8 cellular contexts compared by ENCODE assay signal in the genomic region with DNA sequence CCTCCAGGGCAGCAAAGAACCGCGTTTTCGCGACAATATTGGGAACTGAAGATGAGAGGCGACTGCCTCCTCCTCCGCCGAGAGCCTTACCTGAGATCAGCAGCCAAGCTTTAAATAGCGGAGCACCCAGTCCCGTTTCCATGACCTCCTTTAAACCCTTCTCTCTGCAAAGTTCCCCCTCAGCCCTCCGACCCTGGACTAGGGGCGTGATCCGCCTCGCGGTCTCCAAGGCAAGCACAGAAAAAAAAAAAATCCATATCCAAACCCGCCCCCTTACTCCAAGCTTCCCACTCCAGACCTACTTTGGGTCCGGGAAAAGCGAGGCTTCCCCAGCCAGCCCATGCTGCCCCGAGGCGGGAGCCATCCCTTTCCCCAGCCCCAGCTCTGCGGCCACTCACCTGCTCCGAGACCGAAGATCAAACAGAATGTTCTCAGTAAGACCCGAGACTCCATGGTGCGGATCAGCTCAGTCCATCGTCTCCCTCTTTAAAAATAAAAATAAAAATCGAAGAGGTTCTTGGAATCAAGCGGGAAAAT. TPM values are rescaled to one million over a fixed set of nuclear protein-coding genes. Genes with fewer than 3 reads are reported as not detected.
DNase-seq lines count a peak whose midpoint lies in the region; ATAC-seq, FAIRE-seq and TF ChIP-seq lines count a peak whose summit lies in the region.

No MANE protein-coding gene starts in this region.

- POLR2A ChIA-PET in AG04450 (lab: Yijun Ruan, JAX), result no interaction called here

- no peak for ATAC-seq in GM21423 (IDR thresholded peaks at IDR 0.05; ENCODE audit: unreplicated experiment)

- no peaks in the 10 kb centered on the region for H3K9me3 Mint-ChIP-seq in type B pancreatic cell

- H3K4me3 ChIP-seq in AG04450 (ENCODE audit: low read depth, low read length), result peak overlapping the region; percentile 37
- H3K4me3 ChIP-seq in mesodermal cell (ENCODE audit: extremely low read depth, insufficient read depth, low read length, poor library complexity, severe bottlenecking), result peak overlapping the region; percentile 42

- 0 to 1% methylated on average over 18 to 20 of the region's 27 CpGs for WGBS in mesodermal cell (ENCODE audit: insufficient coverage in 2 of 2), 2 experiments

- H3K4me1 Mint-ChIP-seq in type B pancreatic cell (ENCODE audit: unreplicated experiment), result peaks cover 25% of the 10 kb centered on the region

- H3K36me3 Mint-ChIP-seq in type B pancreatic cell, result no peaks in the 10 kb centered on the region

- H3K27ac Mint-ChIP-seq in type B pancreatic cell, result no peak overlapping the region

- DNase-seq in AG04450 (ENCODE audit: low read depth, low spot score) (no peak), GM20000 (ENCODE audit: low spot score) (peak; percentile 22), SK-N-DZ (ENCODE audit: low spot score) (peak; percentile 77), cerebellum (ENCODE audit: low spot score) (peak; percentile 47), type B pancreatic cell (ENCODE audit: extremely low spot score, unreplicated experiment) (peak; percentile 69), HTR-8/SVneo (ENCODE audit: insufficient read length, low spot score) (no peak)

- no peaks in the 10 kb centered on the region for H3K9me3 ChIP-seq in AG04450 (ENCODE audit: control insufficient read depth, insufficient read depth, low read length)
- H3K9me3 ChIP-seq in mesodermal cell (ENCODE audit: control insufficient read depth, low read length), result peaks cover 1% of the 10 kb centered on the region

- no peak for FAIRE-seq in HTR-8/SVneo (lab: Jason Lieb, UNC)

- peaks cover 22% of the 10 kb centered on the region for H3K27me3 ChIP-seq in AG04450 (ENCODE audit: control insufficient read depth, insufficient read depth, low read length)

- no peak overlapping the region for H3K27ac ChIP-seq in AG04450 (ENCODE audit: low read depth, low read length)
- no peak overlapping the region for H3K27ac ChIP-seq in mesodermal cell (ENCODE audit: low read depth, low read length, severe bottlenecking)

- CTCF ChIA-PET in AG04450 (lab: Charles Lee), result interaction anchor here (0.5 to 1.6 kb wide), 3 partner anchors 55 to 512 kb away, joined by 3 to 9 read pairs (median 3); no protein-coding TSS in a partner anchor

- no peaks in the 10 kb centered on the region for H3K36me3 ChIP-seq in mesodermal cell (ENCODE audit: control insufficient read depth, insufficient read depth, low read length)

- peak overlapping the region; percentile 95 for H3K4me3 Mint-ChIP-seq in type B pancreatic cell

- H3K4me1 ChIP-seq in mesodermal cell (ENCODE audit: control insufficient read depth, insufficient read depth, low read length, poor library complexity, severe bottlenecking), result peaks cover 11% of the 10 kb centered on the region

- peaks cover 80% of the 10 kb centered on the region for H3K27me3 Mint-ChIP-seq in type B pancreatic cell

- TF ChIP-seq CTCF in AG04450 (IDR thresholded peaks at IDR 0.05; ENCODE audit: low read depth, low read length) (no peak), GM20000 (IDR thresholded peaks at IDR 0.05; ENCODE audit: extremely low read depth, missing control alignments) (no peak), type B pancreatic cell (conservative IDR thresholded peaks at IDR 0.05) (no peak)

RNA-seq across cellular contexts. Expression of a gene that starts 0.6 kb away (rescaled TPM):
- polyA plus RNA-seq in AG04450 (2011; rRNA removed), result 0.41 and 0.43 TPM in 2 replicates
- polyA minus RNA-seq in AG04450 (2011; rRNA and poly(A)+ RNA removed), result 1.1 TPM in 1 of 2 replicates, not detected in the other
- polyA plus RNA-seq in SK-N-DZ (2014; cell fraction: cytosol; rRNA removed), result 241 and 334 TPM in 2 replicates
- polyA plus RNA-seq in SK-N-DZ (2014; cell fraction: nucleus; rRNA removed), result 159 and 161 TPM in 2 replicates
- total RNA-seq in cerebellum (554 TPM), type B pancreatic cell (ENCODE audit: low replicate concordance) (10.4 and 27.1 TPM in 2 replicates)
- polyA plus RNA-seq in mesodermal cell (2013, experiment 1 of 2), result 3.6 TPM
- 2.8 TPM for polyA plus RNA-seq in mesodermal cell (2013, experiment 2 of 2)

Comparison
In these comparisons a context has a peak if more than half of its experiments do, and no peak if none do; other contexts are left out.
1. DNase-seq: peak in GM20000 (single experiment), SK-N-DZ (single experiment), cerebellum (single experiment) and type B pancreatic cell (single experiment); none in AG04450 (single experiment) and HTR-8/SVneo (single experiment).
2. RNA of a gene that starts 0.6 kb away (total RNA-seq): 554 TPM in cerebellum (single experiment); 10.4 to 27.1 TPM in type B pancreatic cell; every median in the first group is over 10 times any median in the second.